8 cellular contexts compared by ENCODE assay signal in the genomic region with DNA sequence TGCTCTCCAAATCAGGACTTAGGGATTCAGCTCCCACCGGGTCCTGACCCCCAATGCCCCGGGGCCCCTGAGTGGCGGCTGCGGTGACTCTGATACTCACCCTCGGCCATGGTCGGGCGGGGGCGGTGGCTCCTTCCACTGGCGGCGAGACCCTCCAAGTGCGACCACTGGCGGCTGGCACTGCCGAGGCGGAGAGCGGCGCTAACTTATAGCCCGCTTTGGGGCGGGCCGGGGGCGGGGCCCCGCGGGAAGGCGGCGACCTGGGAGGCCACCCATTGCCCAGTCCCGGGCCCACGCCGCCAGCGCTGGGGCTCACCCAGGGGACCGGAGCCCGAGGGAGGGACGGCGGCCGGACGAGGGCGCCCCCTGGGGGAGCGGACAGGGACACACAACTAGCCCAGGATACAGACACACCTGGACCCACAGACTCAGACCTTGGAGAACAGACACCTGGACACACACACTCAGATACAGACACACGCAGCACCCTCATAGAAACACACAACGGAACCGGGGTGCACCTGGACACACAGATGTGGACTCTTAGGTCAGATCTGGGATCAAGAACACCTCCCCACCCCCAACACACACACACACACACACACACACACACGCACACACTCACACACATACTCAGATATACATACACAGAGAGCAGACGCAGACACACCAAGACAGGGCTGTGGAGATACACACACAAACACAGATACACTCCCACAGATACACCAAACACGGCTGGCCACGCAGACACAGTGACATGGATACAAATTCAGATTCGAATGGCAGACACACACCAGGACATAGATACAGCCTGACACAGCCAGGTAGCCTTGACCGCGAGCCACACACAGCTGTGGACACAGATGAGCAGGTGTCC. TPM values are rescaled to one million over a fixed set of nuclear protein-coding genes. Genes with fewer than 3 reads are reported as not detected.
DNase-seq lines count a peak whose midpoint lies in the region; ATAC-seq, FAIRE-seq and TF ChIP-seq lines count a peak whose summit lies in the region.

A gene (minus strand): TSS at position 182 of the 877 bp plus-strand sequence. CDS start 72 bp downstream, at position 110.

- intact Hi-C loops in gastrocnemius medialis (cut with DNase I; ENCODE audit: low total_unique reads) = loop anchor here (1.0 to 10.0 kb wide), 6 partner anchors 55 to 601 kb away; a partner anchor contains a TSS

- no peaks in the 10 kb centered on the region for H4K20me1 ChIP-seq in hepatocyte (ENCODE audit: insufficient read depth, poor library complexity, severe bottlenecking)

- no peak for FAIRE-seq in GM19239 (lab: Jason Lieb, UNC)

- H3K36me3 ChIP-seq in HUES64 (ENCODE audit: insufficient read depth, low read length) (no peaks in the 10 kb centered on the region), hepatocyte (replicated peaks; ENCODE audit: insufficient read depth, low read depth) (no peaks in the 10 kb centered on the region), gastrocnemius medialis (peaks cover 0 to 11% of the 10 kb centered on the region in 2 donors)

- WGBS in HUES64 = 17% methylated on average over 46 of the region's 46 CpGs
- 33% methylated on average over 21 of the region's 46 CpGs for WGBS in hepatocyte (ENCODE audit: low lambda C conversion rate, missing lambda C conversion rate)

- TF ChIP-seq CTCF in hepatocyte (IDR thresholded peaks at IDR 0.05; ENCODE audit: poor library complexity) (peak; percentile 78), gastrocnemius medialis (IDR thresholded peaks at IDR 0.05 in 4 of 5, conservative IDR thresholded peaks at IDR 0.05 in 1 of 5) (peak; percentile 86 to 99 (median 96))

- no peaks in the 10 kb centered on the region for H3K9me2 ChIP-seq in hepatocyte (replicated peaks; ENCODE audit: insufficient read depth)

- H3K4me2 ChIP-seq in hepatocyte = peak within 1 kb of the TSS; percentile 98

- H3K27ac ChIP-seq in HUES64 (ENCODE audit: low read depth, low read length) (no peak within 1 kb of the TSS), hepatocyte (peak within 1 kb of the TSS; percentile 62), gastrocnemius medialis (peak within 1 kb of the TSS; percentile 51 to 82 (median 68))

- peak within 1 kb of the TSS; percentile 43 for H3K4me3 ChIP-seq in HUES64 (ENCODE audit: low read length)
- H3K4me3 ChIP-seq in hepatocyte = peak within 1 kb of the TSS; percentile 75
- peak within 1 kb of the TSS; percentile 45 to 70 (median 58) for H3K4me3 ChIP-seq in gastrocnemius medialis

- H3K79me2 ChIP-seq in hepatocyte = peaks cover 13% of the 10 kb centered on the region

- no peaks in the 10 kb centered on the region for H3K9me3 ChIP-seq in HUES64 (ENCODE audit: insufficient read depth, low read depth, low read length)
- no peaks in the 10 kb centered on the region for H3K9me3 ChIP-seq in hepatocyte (ENCODE audit: low read depth)
- no peaks in the 10 kb centered on the region for H3K9me3 ChIP-seq in gastrocnemius medialis

- in situ Hi-C loops in gastrocnemius medialis (cut with MboI; ENCODE audit: low sequenced_read_pairs in 4 of 4) = loop anchor here in 3 of 4 donors (5.0 kb wide), 2 partner anchors 98 to 108 kb away; no protein-coding TSS in a partner anchor

- ATAC-seq in gastrocnemius medialis (peak; percentile 75 to 85), HG02884 (IDR thresholded peaks at IDR 0.05; ENCODE audit: unreplicated experiment) (no peak)

- H2AFZ ChIP-seq in hepatocyte = peak within 1 kb of the TSS; percentile 84

- H3K4me1 ChIP-seq in HUES64 (ENCODE audit: insufficient read depth, low read length) (no peaks in the 10 kb centered on the region), hepatocyte (ENCODE audit: insufficient read depth) (peaks cover 52% of the 10 kb centered on the region), gastrocnemius medialis (peaks cover 14 to 20% of the 10 kb centered on the region in 2 donors)

- DNase-seq in Ammon's horn (ENCODE audit: low spot score) (peak; percentile 20), GM19239 (ENCODE audit: insufficient read length, low spot score) (peak; percentile 79), SKM-1 (lab: John Stamatoyannopoulos, UW; ENCODE audit: unreplicated experiment) (peak; percentile 32), astrocyte of the hippocampus (ENCODE audit: low read depth, low spot score) (peak; percentile 91), hepatocyte (ENCODE audit: low spot score) (peak; percentile 92), gastrocnemius medialis (peak; percentile 65 to 71)

- 0 out of 2 replicates have a peak within 1 kb of the TSS, but pooled peaks have one; percentile 14 for H3K9ac ChIP-seq in HUES64 (ENCODE audit: low read depth, low read length)

- H3K27me3 ChIP-seq in HUES64 (ENCODE audit: insufficient read depth, low read length) (0 out of 2 replicates have a peak, but pooled peaks cover 6% of the 10 kb centered on the region), hepatocyte (no peaks in the 10 kb centered on the region), gastrocnemius medialis (no peaks in the 10 kb centered on the region)

- TF ChIP-seq POLR2A in gastrocnemius medialis (IDR thresholded peaks at IDR 0.05) = peak; percentile 34 to 75

RNA-seq across cellular contexts. Expression of the gene that starts here (rescaled TPM):
- polyA plus RNA-seq in HUES64 (2013, experiment 1 of 2) = 0.90 TPM
- 1.5 TPM for polyA plus RNA-seq in HUES64 (2013, experiment 2 of 2)
- 120 and 133 TPM in 2 replicates for total RNA-seq in hepatocyte
- polyA plus RNA-seq in hepatocyte = 85.8 and 88.5 TPM in 2 replicates
- 100 to 1,000 TPM in 1 of 4 donors, 10 to 100 TPM in 3; 12.8 to 152 (median 58.4) TPM for total RNA-seq in gastrocnemius medialis

Comparison
In these comparisons a context has a peak if more than half of its experiments do, and no peak if none do; other contexts are left out.
1. DNase-seq: peak in every context shown above with its lines; median percentile 92 in hepatocyte; 91 in astrocyte of the hippocampus; 79 in GM19239; 68 in gastrocnemius medialis; 32 in SKM-1; 20 in Ammon's horn.